ENCODE assay signal across 29 cellular contexts in genomic region chr17:30495586-30495985, GRCh38. TPM values are rescaled to one million over a fixed set of nuclear protein-coding genes. Genes with fewer than 3 reads are reported as not detected.
DNase-seq lines count a peak whose midpoint lies in the region; ATAC-seq and TF ChIP-seq lines count a peak whose summit lies in the region.
"Had no signal": no experiment of that assay in that cellular context is flagged by ENCODE, and none has a peak within 500 bp of the region (broad histone marks: within the 10 kb centered on the region; RNA-seq: fewer than 3 reads in every experiment).

No MANE protein-coding gene starts in this region.

- no peak for ATAC-seq in stimulated activated effector memory CD8-positive, alpha-beta T cell treated with anti-CD3 and anti-CD28 coated beads, Interleukin-12 subunit alpha, Interleukin-12 subunit beta, amount 100 ng/mL, for 72 hours
- ATAC-seq: left colon had no signal

- DNase-seq in NCI-H2171 treated with DMSO at 0.1 percent for 48 hours (lab: John Stamatoyannopoulos, UW), result peak; percentile 10
- no peak for DNase-seq in NCI-H2171 (lab: John Stamatoyannopoulos, UW)
- DNase-seq in Ammon's horn (ENCODE audit: low spot score), result peak; percentile 17
- DNase-seq in NCI-H69 (lab: John Stamatoyannopoulos, UW), result peak; percentile 31
- peak; percentile 6 for DNase-seq in hepatocyte (ENCODE audit: low spot score)
- no peak for DNase-seq in activated gamma-delta T cell treated with Interleukin-2 at 50 U/mL for 16 hours
- no peak for DNase-seq in stimulated activated effector memory CD8-positive, alpha-beta T cell treated with anti-CD3 and anti-CD28 coated beads, Interleukin-12 subunit alpha, Interleukin-12 subunit beta, amount 100 ng/mL, for 72 hours (ENCODE audit: low spot score in 2 of 2)
- DNase-seq in NK-92 (lab: John Stamatoyannopoulos, UW; ENCODE audit: unreplicated experiment), result no peak
- DNase-seq: activated B cell treated with CpG ODN at 0.5 μM for 24 hours; activated CD4-positive, alpha-beta T cell treated with anti-CD3 and anti-CD28 coated beads, Interleukin-2, amount 50 U/mL, for 1 hour; AML-193; esophagus squamous epithelium; foreskin melanocyte; GF-D8; Kasumi-1; left colon; naive B cell; NCI-H2029 treated with DMSO at 0.1 percent for 48 hours; NCI-H510A; sigmoid colon; stimulated activated CD4-positive, alpha-beta T cell treated with anti-CD3 and anti-CD28 coated beads, Interleukin-4, amount 100 ng/mL, for 4 hours; stimulated activated naive CD4-positive, alpha-beta T cell; testis; uterus had no signal

- no peaks in the 10 kb centered on the region for H3K4me1 ChIP-seq in hepatocyte (ENCODE audit: insufficient read depth)
- H3K4me1 ChIP-seq: esophagus squamous epithelium, sigmoid colon, SJCRH30, testis, uterus had no signal

- H3K4me3 ChIP-seq in hepatocyte, result no peak overlapping the region
- H3K4me3 ChIP-seq: esophagus squamous epithelium, sigmoid colon, SJCRH30, testis, uterus had no signal

- no peaks in the 10 kb centered on the region for H4K20me1 ChIP-seq in hepatocyte (ENCODE audit: insufficient read depth, poor library complexity, severe bottlenecking)

- H3K4me3 Mint-ChIP-seq in stimulated activated effector memory CD8-positive, alpha-beta T cell treated with anti-CD3 and anti-CD28 coated beads, Interleukin-12 subunit alpha, Interleukin-12 subunit beta, amount 100 ng/mL, for 72 hours, result no peak overlapping the region
- H3K4me3 Mint-ChIP-seq: activated B cell treated with CpG ODN at 0.5 μM for 24 hours; activated naive CD8-positive, alpha-beta T cell; activated T-helper 1 cell treated with anti-CD3 and anti-CD28 coated beads, Interleukin-12 subunit alpha, Interleukin-12 subunit beta, Interleukin-2, Interleukin-4 antibody, amounts not matched to agents 30 ng/mL and 10 ng/mL and 1 ng/mL, durations not matched to agents 14 hours and 24 hours and 36 hours; naive B cell had no signal

- H3K27me3 ChIP-seq in hepatocyte, result no peaks in the 10 kb centered on the region
- H3K27me3 ChIP-seq: esophagus squamous epithelium, neutrophil, sigmoid colon, SJCRH30, testis, uterus had no signal

- TF ChIP-seq CTCF in hepatocyte (IDR thresholded peaks at IDR 0.05; ENCODE audit: poor library complexity), result no peak

- H3K4me2 ChIP-seq in hepatocyte, result no peak overlapping the region

- no peaks in the 10 kb centered on the region for H3K4me1 Mint-ChIP-seq in stimulated activated effector memory CD8-positive, alpha-beta T cell treated with anti-CD3 and anti-CD28 coated beads, Interleukin-12 subunit alpha, Interleukin-12 subunit beta, amount 100 ng/mL, for 72 hours
- H3K4me1 Mint-ChIP-seq: activated B cell treated with CpG ODN at 0.5 μM for 24 hours had no signal

- no peaks in the 10 kb centered on the region for H3K9me3 ChIP-seq in hepatocyte (ENCODE audit: low read depth)
- H3K9me3 ChIP-seq: esophagus squamous epithelium, neutrophil, sigmoid colon, SJCRH30, testis, uterus had no signal

- H3K36me3 ChIP-seq in hepatocyte (replicated peaks; ENCODE audit: insufficient read depth, low read depth), result peaks cover 3% of the 10 kb centered on the region
- H3K36me3 ChIP-seq: uterus had no signal

- peaks cover 100% of the 10 kb centered on the region for H3K36me3 Mint-ChIP-seq in stimulated activated effector memory CD8-positive, alpha-beta T cell treated with anti-CD3 and anti-CD28 coated beads, Interleukin-12 subunit alpha, Interleukin-12 subunit beta, amount 100 ng/mL, for 72 hours

- H3K27ac ChIP-seq in hepatocyte, result no peak overlapping the region
- H3K27ac ChIP-seq: esophagus squamous epithelium, neutrophil, sigmoid colon, SJCRH30, testis, uterus had no signal

- no peak overlapping the region for H3K27ac Mint-ChIP-seq in stimulated activated effector memory CD8-positive, alpha-beta T cell treated with anti-CD3 and anti-CD28 coated beads, Interleukin-12 subunit alpha, Interleukin-12 subunit beta, amount 100 ng/mL, for 72 hours
- H3K27ac Mint-ChIP-seq: activated B cell treated with CpG ODN at 0.5 μM for 24 hours, progenitor cell of endocrine pancreas had no signal

- no peaks in the 10 kb centered on the region for H3K9me3 Mint-ChIP-seq in stimulated activated effector memory CD8-positive, alpha-beta T cell treated with anti-CD3 and anti-CD28 coated beads, Interleukin-12 subunit alpha, Interleukin-12 subunit beta, amount 100 ng/mL, for 72 hours
- H3K9me3 Mint-ChIP-seq: activated B cell treated with CpG ODN at 0.5 μM for 24 hours; activated T-helper 1 cell treated with anti-CD3 and anti-CD28 coated beads, Interleukin-12 subunit alpha, Interleukin-12 subunit beta, Interleukin-2, Interleukin-4 antibody, amounts not matched to agents 30 ng/mL and 10 ng/mL and 1 ng/mL, durations not matched to agents 14 hours and 24 hours and 36 hours; naive B cell had no signal

- H3K9me2 ChIP-seq in hepatocyte (replicated peaks; ENCODE audit: insufficient read depth), result no peaks in the 10 kb centered on the region

- H2AFZ ChIP-seq in hepatocyte, result no peak overlapping the region

- H3K79me2 ChIP-seq in hepatocyte, result peaks cover 6% of the 10 kb centered on the region

RNA-seq across cellular contexts. Expression of gene GOSR1, which starts 18.4 kb away (rescaled TPM):
- 28.7 and 29.7 TPM in 2 replicates for total RNA-seq in hepatocyte
- 52.1 and 54.1 TPM in 2 replicates for polyA plus RNA-seq in hepatocyte

Comparison
In these comparisons a context has a peak if more than half of its experiments do, and no peak if none do; other contexts are left out.
1. DNase-seq: peak in NCI-H2171 treated with DMSO at 0.1 percent for 48 hours (single experiment), Ammon's horn (single experiment), NCI-H69 (single experiment) and hepatocyte (single experiment); none in NCI-H2171 (single experiment), activated gamma-delta T cell treated with Interleukin-2 at 50 U/mL for 16 hours (single experiment), stimulated activated effector memory CD8-positive, alpha-beta T cell treated with anti-CD3 and anti-CD28 coated beads, Interleukin-12 subunit alpha, Interleukin-12 subunit beta, amount 100 ng/mL, for 72 hours (0 of 2) and NK-92 (single experiment).